ENCODE assay signal across 8 cellular contexts in the genomic region with DNA sequence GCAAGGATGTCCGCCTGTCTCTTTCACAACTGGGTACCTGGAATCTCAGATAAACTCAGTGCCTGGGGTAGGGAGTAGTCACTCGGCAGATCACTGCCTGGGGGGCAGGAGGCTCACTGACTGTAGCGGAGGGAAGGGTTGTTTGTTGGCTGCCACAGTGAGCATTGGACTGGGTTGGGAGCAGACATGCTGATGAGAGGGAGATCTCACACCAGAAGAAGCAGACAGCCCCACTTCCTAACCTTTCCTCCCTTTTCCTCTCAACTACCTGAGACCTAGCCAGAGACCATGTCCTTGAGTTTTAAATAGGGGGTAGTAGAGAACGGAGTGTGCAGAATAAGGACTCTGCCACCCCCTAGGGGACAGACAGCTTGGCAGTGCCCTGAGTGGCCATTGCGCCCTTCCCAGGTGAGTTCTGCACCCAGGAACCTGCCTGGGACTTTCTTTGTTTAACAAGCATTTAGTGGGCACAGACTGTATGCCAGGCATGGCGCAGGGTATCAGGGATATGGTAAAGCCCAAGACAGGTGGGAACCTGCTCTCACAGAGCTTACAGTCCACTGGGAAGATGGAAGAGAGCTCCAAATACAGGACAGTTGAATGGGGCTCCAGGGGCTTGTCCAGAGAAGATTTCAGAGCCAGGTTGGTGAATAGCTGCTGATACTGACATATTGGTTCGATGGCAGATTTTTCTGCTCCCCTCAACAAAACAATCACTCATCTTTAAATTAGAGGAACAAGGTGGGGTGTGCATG.
DNase-seq lines count a peak whose midpoint lies in the region; ATAC-seq, FAIRE-seq and TF ChIP-seq lines count a peak whose summit lies in the region.

No MANE protein-coding gene starts in this region.

- no peaks in the 10 kb centered on the region for H3K36me3 ChIP-seq in kidney epithelial cell (ENCODE audit: control insufficient read depth, insufficient read depth, low read length)

- no peak overlapping the region for H3K4me3 ChIP-seq in kidney epithelial cell (ENCODE audit: low read depth, low read length)

- FAIRE-seq in frontal cortex (lab: Jason Lieb, UNC) = no peak

- ATAC-seq in GM21447 (IDR thresholded peaks at IDR 0.05; ENCODE audit: unreplicated experiment) (no peak), HG02885 (IDR thresholded peaks at IDR 0.05; ENCODE audit: poor library complexity, unreplicated experiment) (no peak)

- peak overlapping the region; percentile 75 for H3K27ac ChIP-seq in substantia nigra (ENCODE audit: low read depth, low read length, poor library complexity, severe bottlenecking)

- peak; percentile 65 for TF ChIP-seq CTCF in kidney epithelial cell (IDR thresholded peaks at IDR 0.05; ENCODE audit: insufficient read depth, low read length, poor library complexity, severe bottlenecking)

- peak; percentile 31 for DNase-seq in DMS153 (lab: John Stamatoyannopoulos, UW)
- DNase-seq in NAMALWA (ENCODE audit: low spot score) = peak; percentile 44
- peak; percentile 21 for DNase-seq in astrocyte of the hippocampus (ENCODE audit: low read depth, low spot score)
- DNase-seq in kidney epithelial cell (ENCODE audit: low read depth) = no peak
- DNase-seq in substantia nigra (lab: John Stamatoyannopoulos, UW) = peak in 27 of 49 donors; percentile 16 to 67 (median 39)
- no peak for DNase-seq in frontal cortex (ENCODE audit: low spot score in 2 of 2)

- H3K27me3 ChIP-seq in kidney epithelial cell (ENCODE audit: control insufficient read depth, insufficient read depth, low read length) = peaks cover 39% of the 10 kb centered on the region

Comparison
In these comparisons a context has a peak if more than half of its experiments do, and no peak if none do; other contexts are left out.
1. DNase-seq: peak in DMS153 (single experiment), NAMALWA (single experiment), astrocyte of the hippocampus (single experiment) and substantia nigra (27 of 49); none in kidney epithelial cell (single experiment) and frontal cortex (0 of 2).